In the genomic region with DNA sequence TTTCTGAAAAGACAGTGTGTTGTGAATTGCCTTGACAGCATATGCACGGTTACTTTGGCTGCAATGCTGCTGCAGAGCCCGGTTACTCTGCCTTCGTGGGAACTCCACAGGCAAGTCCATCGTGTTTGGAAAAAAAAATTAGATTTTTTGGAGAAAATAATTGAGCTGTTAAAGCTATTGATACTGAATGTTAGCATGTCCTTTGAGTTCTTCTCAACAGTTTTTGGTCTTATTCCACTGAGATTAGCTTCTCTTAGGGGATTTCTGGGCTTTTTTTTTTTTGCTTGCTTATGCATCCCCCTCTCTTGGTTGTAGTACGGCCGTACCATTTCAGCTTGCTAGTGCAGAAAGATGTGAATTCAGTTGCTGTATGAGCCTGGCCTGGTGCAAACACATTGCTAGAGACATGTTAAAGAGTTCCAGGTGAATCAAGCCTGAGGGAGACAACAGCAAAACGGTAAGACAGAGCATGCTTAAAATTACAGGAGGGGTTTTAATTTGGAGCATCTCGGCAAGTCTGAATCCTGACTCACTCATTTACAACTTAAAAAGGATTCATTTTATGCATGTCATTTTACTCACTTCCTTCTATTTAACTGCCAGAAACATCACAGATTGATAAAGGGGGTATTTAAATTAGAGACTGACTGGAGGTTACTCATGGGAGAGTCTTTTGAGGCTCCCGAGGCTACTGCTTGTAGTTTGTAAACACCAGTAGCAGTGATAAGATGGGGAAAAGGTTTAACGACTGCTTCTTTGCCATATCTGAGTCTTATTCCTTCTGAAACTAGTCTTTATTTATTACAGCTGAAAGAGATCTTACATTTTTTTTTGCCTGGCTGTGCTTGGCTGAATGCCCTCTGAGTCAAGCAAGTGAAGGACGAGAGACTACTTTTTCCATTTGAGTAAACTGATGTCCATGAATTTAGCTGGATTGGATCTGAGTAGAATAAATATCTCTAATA, we compare ENCODE assay signal across 9 cellular contexts.
DNase-seq lines count a peak whose midpoint lies in the region; ATAC-seq and TF ChIP-seq lines count a peak whose summit lies in the region.
"Had no signal": no experiment of that assay in that cellular context is flagged by ENCODE, and none has a peak within 500 bp of the region (broad histone marks: within the 10 kb centered on the region; RNA-seq: fewer than 3 reads in every experiment).

No MANE protein-coding gene starts in this region.

- no peaks in the 10 kb centered on the region for H3K27me3 ChIP-seq in left ventricle myocardium inferior (ENCODE audit: low read depth)

- ATAC-seq in GM18511 (IDR thresholded peaks at IDR 0.05; ENCODE audit: unreplicated experiment) (peak; percentile 60), HG02623 (IDR thresholded peaks at IDR 0.05; ENCODE audit: unreplicated experiment) (peak; percentile 34)

- peak overlapping the region; percentile 31 for H3K27ac ChIP-seq in left ventricle myocardium inferior (replicated peaks)

- no peak for TF ChIP-seq CTCF in left ventricle myocardium inferior (IDR thresholded peaks at IDR 0.05; ENCODE audit: borderline replicate concordance)

- H3K4me1 ChIP-seq in left ventricle myocardium inferior = peaks cover 49% of the 10 kb centered on the region

- DNase-seq in OCI-M1 (lab: John Stamatoyannopoulos, UW) (peak; percentile 23), left ventricle myocardium inferior (no peak), SHP77 treated with DMSO at 0.1 percent for 48 hours (lab: John Stamatoyannopoulos, UW) (no peak), NCI-H748 treated with DMSO at 0.1 percent for 48 hours (lab: John Stamatoyannopoulos, UW) (no peak)
- no peak for DNase-seq in activated CD4-positive, alpha-beta T cell treated with anti-CD3 and anti-CD28 coated beads, Interleukin-2, amount 50 U/mL, for 1 hour
- no peak for DNase-seq in activated effector memory CD4-positive, alpha-beta T cell treated with Interleukin-2 at 50 U/mL for 16 hours
- DNase-seq: naive thymus-derived CD8-positive, alpha-beta T cell had no signal

- intact Hi-C loops in left ventricle myocardium inferior (cut with micrococcal nuclease) = no loop called here

- H3K4me3 ChIP-seq in left ventricle myocardium inferior = peak overlapping the region; percentile 43

- no peaks in the 10 kb centered on the region for H3K36me3 ChIP-seq in left ventricle myocardium inferior

- H3K9me3 ChIP-seq in left ventricle myocardium inferior (replicated peaks) = no peaks in the 10 kb centered on the region
